ENCODE assay signal across 13 cellular contexts in genomic region chr2:98773169-98773568, GRCh38. TPM values are rescaled to one million over a fixed set of nuclear protein-coding genes. Genes with fewer than 3 reads are reported as not detected.
DNase-seq lines count a peak whose midpoint lies in the region; ATAC-seq and TF ChIP-seq lines count a peak whose summit lies in the region.
"Had no signal": no experiment of that assay in that cellular context is flagged by ENCODE, and none has a peak within 500 bp of the region (broad histone marks: within the 10 kb centered on the region; RNA-seq: fewer than 3 reads in every experiment).

No MANE protein-coding gene starts in this region.

- ATAC-seq in T-cell (replicated peaks in 1 of 4) = no peak
- ATAC-seq in effector memory CD8-positive, alpha-beta T cell (replicated peaks) = no peak
- ATAC-seq: K562, SK-N-SH treated with all-trans-retinoic acid at 6 μM for 48 hours had no signal

- H3K4me1 Mint-ChIP-seq in T-cell = peaks cover 75 to 83% (median 82%) of the 10 kb centered on the region in 3 donors
- H3K4me1 Mint-ChIP-seq in effector memory CD8-positive, alpha-beta T cell (ENCODE audit: low read depth in 2 of 2) = peaks cover 52 to 55% of the 10 kb centered on the region in 2 donors

- no peak overlapping the region for H3K4me2 ChIP-seq in PC-9

- H3K27me3 Mint-ChIP-seq in T-cell = no peaks in the 10 kb centered on the region
- no peaks in the 10 kb centered on the region for H3K27me3 Mint-ChIP-seq in effector memory CD8-positive, alpha-beta T cell

- POLR2A ChIA-PET in T-cell (lab: Charles Lee) (no interaction called here), PC-9 (lab: Charles Lee; ENCODE audit: unreplicated experiment) (no interaction called here)

- H3K27ac Mint-ChIP-seq in T-cell = peak overlapping the region; percentile 99 to 100
- H3K27ac Mint-ChIP-seq in effector memory CD8-positive, alpha-beta T cell = peak overlapping the region; percentile 94 to 97

- H3K9me3 ChIP-seq in spleen (no peaks in the 10 kb centered on the region), PC-9 (ENCODE audit: insufficient read depth, low read depth) (no peaks in the 10 kb centered on the region), thyroid gland (no peaks in the 10 kb centered on the region)
- H3K9me3 ChIP-seq: left lung had no signal

- TF ChIP-seq POLR2A in spleen (IDR thresholded peaks at IDR 0.05) (no peak), thyroid gland (IDR thresholded peaks at IDR 0.05) (no peak)

- intact Hi-C loops in spleen (cut with DNase I; ENCODE audit: low total_unique reads) (no loop called here), PC-9 (cut with micrococcal nuclease; ENCODE audit: unreplicated experiment) (no loop called here), thyroid gland (cut with DNase I) (no loop called here)

- TF ChIP-seq CTCF in spleen (IDR thresholded peaks at IDR 0.05 in 8 of 11, conservative IDR thresholded peaks at IDR 0.05 in 3 of 11) (no peak), PC-9 (conservative IDR thresholded peaks at IDR 0.05) (no peak), thyroid gland (IDR thresholded peaks at IDR 0.05) (no peak)

- CTCF ChIA-PET in T-cell (lab: Charles Lee) (no interaction called here), PC-9 (lab: Charles Lee) (no interaction called here)

- H3K4me1 ChIP-seq in spleen (peaks cover 3 to 51% (median 28%) of the 10 kb centered on the region in 6 donors), PC-9 (replicated peaks; ENCODE audit: insufficient read depth) (peaks cover 11% of the 10 kb centered on the region), thyroid gland (no peaks in the 10 kb centered on the region)

- no peaks in the 10 kb centered on the region for H3K36me3 Mint-ChIP-seq in T-cell
- H3K36me3 Mint-ChIP-seq in effector memory CD8-positive, alpha-beta T cell (ENCODE audit: insufficient read depth) = peaks cover 25% of the 10 kb centered on the region

- H3K36me3 ChIP-seq in spleen = no peaks in the 10 kb centered on the region
- H3K36me3 ChIP-seq in PC-9 (ENCODE audit: low read depth) = no peaks in the 10 kb centered on the region
- H3K36me3 ChIP-seq in thyroid gland = no peaks in the 10 kb centered on the region
- H3K36me3 ChIP-seq: left lung had no signal

- H3K27ac ChIP-seq in spleen (peak overlapping the region in 6 of 8 donors; percentile 14 to 86 (median 74)), PC-9 (no peak overlapping the region), thyroid gland (no peak overlapping the region)

- no peak overlapping the region for H2AFZ ChIP-seq in PC-9

- no peaks in the 10 kb centered on the region for H3K9me3 Mint-ChIP-seq in T-cell
- no peaks in the 10 kb centered on the region for H3K9me3 Mint-ChIP-seq in effector memory CD8-positive, alpha-beta T cell

- BruUV-seq in PC-9 (replicated peaks; lab: Mats Ljungman, UMichigan) = no TSS peak

- DNase-seq in activated T-cell treated with anti-CD3 and anti-CD28 coated beads, Interleukin-2, amount 50 U/mL, for 1 hour = peak; percentile 30
- DNase-seq in activated T-cell treated with anti-CD3 and anti-CD28 coated beads, Interleukin-2, amount 50 U/mL, for 48 hours = no peak
- no peak for DNase-seq in T-cell
- no peak for DNase-seq in effector memory CD8-positive, alpha-beta T cell
- DNase-seq in spleen = peak; percentile 72
- no peak for DNase-seq in PC-9
- no peak for DNase-seq in thyroid gland
- DNase-seq in NCI-H2029 treated with DMSO at 0.1 percent for 48 hours (lab: John Stamatoyannopoulos, UW) = no peak
- DNase-seq: EL, foreskin fibroblast, left lung had no signal

- no peak overlapping the region for H3K4me3 ChIP-seq in spleen
- H3K4me3 ChIP-seq in PC-9 = no peak overlapping the region
- no peak overlapping the region for H3K4me3 ChIP-seq in thyroid gland (replicated peaks in 1 of 3)
- H3K4me3 ChIP-seq: K562, left lung had no signal

- H4K20me1 ChIP-seq in PC-9 (ENCODE audit: insufficient read depth) = no peaks in the 10 kb centered on the region

- no peaks in the 10 kb centered on the region for H3K79me2 ChIP-seq in PC-9 (ENCODE audit: low read depth)

- peaks cover 3% of the 10 kb centered on the region; the same call in 1 of the 2 replicates for H3F3A ChIP-seq in PC-9 (ENCODE audit: insufficient read depth, low read depth)

- H3K9me2 ChIP-seq in PC-9 (ENCODE audit: insufficient read depth) = no peaks in the 10 kb centered on the region

- peak overlapping the region; percentile 83 to 98 (median 89) for H3K4me3 Mint-ChIP-seq in T-cell
- peak overlapping the region; percentile 82 to 86 for H3K4me3 Mint-ChIP-seq in effector memory CD8-positive, alpha-beta T cell

- 65 to 88% (median 83%) methylated on average over 5 of the region's 5 CpGs for WGBS in spleen, 5 donors
- WGBS in thyroid gland, 2 donors = 74 to 78% methylated on average over 5 of the region's 5 CpGs

- H3K27me3 ChIP-seq in spleen (replicated peaks in 1 of 7) (no peaks in the 10 kb centered on the region), PC-9 (ENCODE audit: insufficient read depth, low read depth) (no peaks in the 10 kb centered on the region), thyroid gland (no peaks in the 10 kb centered on the region)
- H3K27me3 ChIP-seq: left lung had no signal

RNA-seq across cellular contexts. Expression of gene MGAT4A, which starts 42.2 kb away (rescaled TPM):
- total RNA-seq in T-cell = 100 to 1,000 TPM; 185 to 220 (median 199) TPM
- total RNA-seq in spleen = 10 to 100 TPM; 30.4 to 45.9 (median 33.9) TPM
- polyA plus RNA-seq in spleen = 10 to 100 TPM in 1 of 3 donors, 1 to 10 TPM in 2; 5.7 to 10.7 (median 6.2) TPM
- 12.2 and 12.9 TPM in 2 replicates for total RNA-seq in PC-9 (2021)
- 10 to 100 TPM; 20.4 to 59.6 (median 39.8) TPM for total RNA-seq in thyroid gland

Comparison
In these comparisons a context has a peak if more than half of its experiments do, and no peak if none do; other contexts are left out.
1. DNase-seq: peak in activated T-cell treated with anti-CD3 and anti-CD28 coated beads, Interleukin-2, amount 50 U/mL, for 1 hour (single experiment) and spleen (single experiment); none in activated T-cell treated with anti-CD3 and anti-CD28 coated beads, Interleukin-2, amount 50 U/mL, for 48 hours (0 of 2), T-cell (0 of 34), effector memory CD8-positive, alpha-beta T cell (0 of 3), PC-9 (0 of 2), thyroid gland (0 of 2) and NCI-H2029 treated with DMSO at 0.1 percent for 48 hours (single experiment).
2. H3K27ac ChIP-seq: peak in spleen (6 of 8); none in PC-9 (single experiment) and thyroid gland (0 of 3).